ENCODE assay signal across 8 cellular contexts in genomic region chrX:110317820-110318663, GRCh38. TPM values are rescaled to one million over a fixed set of nuclear protein-coding genes. Genes with fewer than 3 reads are reported as not detected.
DNase-seq lines count a peak whose midpoint lies in the region; ATAC-seq and TF ChIP-seq lines count a peak whose summit lies in the region.

AMMECR1 (minus strand) TSS chrX:110318085; CDS start chrX:110318071, 14 bp downstream.

- under 1% methylated on average over 78 of the region's 78 CpGs for WGBS in liver

- H3K4me3 Mint-ChIP-seq in activated CD4-positive, alpha-beta T cell treated with anti-CD3 and anti-CD28 coated beads, Interleukin-2, amount 10 ng/mL, durations not matched to agents 7 days and 5 days: peak within 1 kb of the TSS; percentile 88

- H3K27ac ChIP-seq in liver (ENCODE audit: low read depth in 1 of 2, low read length in 2 of 2): peak within 1 kb of the TSS; percentile 84 to 92

- H3K4me1 Mint-ChIP-seq in activated CD4-positive, alpha-beta T cell treated with anti-CD3 and anti-CD28 coated beads, Interleukin-2, amount 10 ng/mL, durations not matched to agents 7 days and 5 days: peaks cover 22% of the 10 kb centered on the region

- H3K27ac Mint-ChIP-seq in activated CD4-positive, alpha-beta T cell treated with anti-CD3 and anti-CD28 coated beads, Interleukin-2, amount 10 ng/mL, durations not matched to agents 7 days and 5 days: peak within 1 kb of the TSS; percentile 92

- ATAC-seq in GM19324 (IDR thresholded peaks at IDR 0.05; ENCODE audit: low FRiP score, unreplicated experiment) (peak; percentile 75), HG03457 (IDR thresholded peaks at IDR 0.05; ENCODE audit: unreplicated experiment) (peak; percentile 73)

- no peaks in the 10 kb centered on the region for H3K36me3 Mint-ChIP-seq in activated CD4-positive, alpha-beta T cell treated with anti-CD3 and anti-CD28 coated beads, Interleukin-2, amount 10 ng/mL, durations not matched to agents 7 days and 5 days (ENCODE audit: low read depth)

- TF ChIP-seq RAD21 in liver (IDR thresholded peaks at IDR 0.05): no peak

- peaks cover 3% of the 10 kb centered on the region for H3K27me3 Mint-ChIP-seq in activated CD4-positive, alpha-beta T cell treated with anti-CD3 and anti-CD28 coated beads, Interleukin-2, amount 10 ng/mL, durations not matched to agents 7 days and 5 days

- CTCF ChIA-PET in BJ (lab: Yijun Ruan, JAX): interaction anchor here (1.1 to 3.1 kb wide), 5 partner anchors 75 to 157 kb away, joined by 3 to 19 read pairs (median 3); no protein-coding TSS in a partner anchor
- CTCF ChIA-PET in activated CD4-positive, alpha-beta T cell treated with anti-CD3 and anti-CD28 coated beads, Interleukin-2, amount 10 ng/mL, durations not matched to agents 7 days and 5 days (lab: Charles Lee): interaction anchor here (0.5 to 0.9 kb wide), 2 partner anchors 108 to 413 kb away, joined by 3 to 4 read pairs; no protein-coding TSS in a partner anchor

- H3K4me1 ChIP-seq in liver (ENCODE audit: control insufficient read depth in 4 of 4, insufficient read depth in 4 of 4, low read length in 3 of 4): peaks cover 0 to 3% (median 1%) of the 10 kb centered on the region in 4 donors

- H3K27me3 ChIP-seq in BJ (ENCODE audit: control insufficient read depth, insufficient read depth, low read length): no peaks in the 10 kb centered on the region
- H3K27me3 ChIP-seq in liver (ENCODE audit: control insufficient read depth in 4 of 4, insufficient read depth in 4 of 4, low read length in 3 of 4): peaks cover 0 to 3% (median 0%) of the 10 kb centered on the region in 4 donors

- TF ChIP-seq CTCF in BJ (IDR thresholded peaks at IDR 0.05; ENCODE audit: insufficient read depth, low read depth, low read length): no peak
- no peak for TF ChIP-seq CTCF in liver (IDR thresholded peaks at IDR 0.05; ENCODE audit: low read depth, low read length, missing input control)

- H3K9me3 ChIP-seq in liver (ENCODE audit: control insufficient read depth in 4 of 4, low read length in 3 of 4): no peaks in the 10 kb centered on the region

- DNase-seq in BJ (ENCODE audit: low read depth) (peak; percentile 27), NCI-H524 treated with DMSO at 0.1 percent for 48 hours (lab: John Stamatoyannopoulos, UW) (peak; percentile 33), dedifferentiated amniotic fluid mesenchymal stem cell (ENCODE audit: extremely low spot score) (peak; percentile 72)
- DNase-seq in activated CD4-positive, alpha-beta T cell treated with anti-CD3 and anti-CD28 coated beads, Interleukin-2, amount 10 ng/mL, durations not matched to agents 7 days and 5 days: peak; percentile 79
- DNase-seq in stimulated activated CD4-positive, alpha-beta T cell treated with anti-CD3 and anti-CD28 coated beads, Interleukin-2, amount 100 ng/mL, for 48 hours: peak; percentile 52 to 64

- no peaks in the 10 kb centered on the region for H3K36me3 ChIP-seq in BJ (ENCODE audit: control insufficient read depth, insufficient read depth, low read length)
- H3K36me3 ChIP-seq in liver (ENCODE audit: control insufficient read depth in 4 of 4, insufficient read depth in 3 of 4, low read depth in 1 of 4, low read length in 3 of 4): no peaks in the 10 kb centered on the region

- POLR2A ChIA-PET in BJ (lab: Charles Lee): interaction anchor here (1.1 kb wide), 1 partner anchor 113 kb away, joined by 3 read pairs; no protein-coding TSS in a partner anchor
- POLR2A ChIA-PET in activated CD4-positive, alpha-beta T cell treated with anti-CD3 and anti-CD28 coated beads, Interleukin-2, amount 10 ng/mL, durations not matched to agents 7 days and 5 days (lab: Charles Lee): interaction anchor here (1.4 kb wide), 1 partner anchor 89 kb away, joined by 7 read pairs; no protein-coding TSS in a partner anchor

- peak within 1 kb of the TSS; percentile 56 to 74 for H3K9ac ChIP-seq in liver (ENCODE audit: low read depth in 1 of 2, low read length in 2 of 2)

- H3K9me3 Mint-ChIP-seq in activated CD4-positive, alpha-beta T cell treated with anti-CD3 and anti-CD28 coated beads, Interleukin-2, amount 10 ng/mL, durations not matched to agents 7 days and 5 days: no peaks in the 10 kb centered on the region

- H3K4me3 ChIP-seq in BJ (ENCODE audit: low read depth, low read length): peak within 1 kb of the TSS; percentile 63
- H3K4me3 ChIP-seq in liver (ENCODE audit: low read depth in 1 of 3, low read length in 3 of 3): peak within 1 kb of the TSS; percentile 68 to 89 (median 88)

TF ChIP-seq in liver, 16 proteins besides CTCF, POLR2A, EP300 and RAD21:
- no peak for TF ChIP-seq REST (IDR thresholded peaks at IDR 0.05)
- no peak for TF ChIP-seq FOXA1 (IDR thresholded peaks at IDR 0.05)
- TF ChIP-seq EGR1 (IDR thresholded peaks at IDR 0.05; ENCODE audit: low read depth in 2 of 2): no peak
- no peak for TF ChIP-seq ZBTB33 (IDR thresholded peaks at IDR 0.05)
- TF ChIP-seq YY1 (IDR thresholded peaks at IDR 0.05): peak; percentile 94
- peak; percentile 17 for TF ChIP-seq MAX (IDR thresholded peaks at IDR 0.05)
- TF ChIP-seq JUND (IDR thresholded peaks at IDR 0.05): no peak
- TF ChIP-seq TAF1 (conservative IDR thresholded peaks at IDR 0.05): peak; percentile 62
- no peak for TF ChIP-seq FOXA2 (IDR thresholded peaks at IDR 0.05)
- no peak for TF ChIP-seq GABPA (IDR thresholded peaks at IDR 0.05 in 1 of 2, conservative IDR thresholded peaks at IDR 0.05 in 1 of 2)
- TF ChIP-seq ATF3 (IDR thresholded peaks at IDR 0.05): no peak
- TF ChIP-seq RXRA (IDR thresholded peaks at IDR 0.05): no peak
- no peak for TF ChIP-seq SP1 (IDR thresholded peaks at IDR 0.05)
- no peak for TF ChIP-seq HNF4G (IDR thresholded peaks at IDR 0.05)
- no peak for TF ChIP-seq HNF4A (conservative IDR thresholded peaks at IDR 0.05)

RNA-seq across cellular contexts. Expression of gene AMMECR1, which starts in this region (rescaled TPM):
- 7.3 and 9.1 TPM in 2 replicates for polyA plus RNA-seq in BJ (2011; rRNA removed)
- polyA minus RNA-seq in BJ (2011; rRNA and poly(A)+ RNA removed): 9.5 and 14.5 TPM in 2 replicates
- 1 to 10 TPM; 8.6 to 9.9 TPM for total RNA-seq in activated CD4-positive, alpha-beta T cell treated with anti-CD3 and anti-CD28 coated beads, Interleukin-2, amount 10 ng/mL, durations not matched to agents 7 days and 5 days
- total RNA-seq in liver: 10 to 100 TPM in 1 of 2 donors, 1 to 10 TPM in 1; 4.7 to 30.9 TPM
- 1 to 10 TPM; 1.7 to 2.5 TPM for polyA plus RNA-seq in liver

Comparison
In these comparisons a context has a peak if more than half of its experiments do, and no peak if none do; other contexts are left out.
1. Peak in every context shown above with its lines: DNase-seq, ATAC-seq, H3K4me3 ChIP-seq and H3K27ac ChIP-seq.
2. DNase-seq: peak in every context shown above with its lines; median percentile 79 in activated CD4-positive, alpha-beta T cell treated with anti-CD3 and anti-CD28 coated beads, Interleukin-2, amount 10 ng/mL, durations not matched to agents 7 days and 5 days; 72 in dedifferentiated amniotic fluid mesenchymal stem cell; 58 in stimulated activated CD4-positive, alpha-beta T cell treated with anti-CD3 and anti-CD28 coated beads, Interleukin-2, amount 100 ng/mL, for 48 hours; 33 in NCI-H524 treated with DMSO at 0.1 percent for 48 hours; 27 in BJ.